Comparison of ENCODE assay signal across 1 cellular context in the genomic region with DNA sequence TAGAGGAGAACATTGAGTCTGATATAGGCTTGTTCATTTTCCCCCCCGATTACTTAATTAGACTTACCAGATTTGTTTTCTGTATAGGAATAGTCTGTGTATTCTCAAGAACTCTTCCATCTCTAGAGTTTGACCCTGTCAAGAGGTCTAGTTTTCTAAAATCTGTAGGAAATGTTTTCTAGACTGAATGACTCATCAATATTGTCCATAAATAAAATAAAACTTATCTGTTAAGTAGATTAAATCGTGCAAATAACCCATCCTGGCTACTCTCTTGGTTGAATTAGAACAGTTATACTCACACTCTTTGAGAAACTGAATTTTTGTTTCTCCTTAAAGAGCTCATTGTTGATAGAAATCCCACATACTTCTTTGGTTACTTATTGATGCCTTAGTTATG.
TF ChIP-seq lines count a peak whose summit lies in the region.

No MANE protein-coding gene starts in this region.

TF ChIP-seq in HepG2, 621 proteins besides CTCF, POLR2A, EP300 and RAD21 (continued from another document):
- TF ChIP-seq NPAS2 (CRISPR knock-in tag; IDR thresholded peaks at IDR 0.05; ENCODE audit: borderline replicate concordance) = no peak
- no peak for TF ChIP-seq MATR3 (CRISPR knock-in tag; IDR thresholded peaks at IDR 0.05)
- no peak for TF ChIP-seq JDP2 (CRISPR knock-in tag; IDR thresholded peaks at IDR 0.05; ENCODE audit: borderline replicate concordance)
TF ChIP-seq in HepG2: peak in this region for 1.
